ENCODE assay signal across 9 cellular contexts in genomic region chr2:231405601-231406367, GRCh38. TPM values are rescaled to one million over a fixed set of nuclear protein-coding genes. Genes with fewer than 3 reads are reported as not detected.
DNase-seq lines count a peak whose midpoint lies in the region; ATAC-seq, FAIRE-seq and TF ChIP-seq lines count a peak whose summit lies in the region.
"Not testable (repeated sequence)": the region's sequence is repeated elsewhere in the genome, so short reads cannot be mapped to it uniquely, and the experiment has no call there.
"Had no signal": no experiment of that assay in that cellular context is flagged by ENCODE, and none has a peak within 500 bp of the region (broad histone marks: within the 10 kb centered on the region; RNA-seq: fewer than 3 reads in every experiment).

No MANE protein-coding gene starts in this region.

- in situ Hi-C loops in Panc1 (cut with HindIII; ENCODE audit: low pct_unique_long_range_greater_than_20kb, low sequenced_read_pairs) (loop anchor here (25.0 kb wide), 1 partner anchor 93 kb away; no protein-coding TSS in a partner anchor), mammary epithelial cell (cut with MboI; ENCODE audit: low sequenced_read_pairs in 2 of 2) (loop anchor here in 1 of 2 donors (10.0 kb wide), 1 partner anchor 101 kb away; no protein-coding TSS in a partner anchor)

- H3K36me3 ChIP-seq in Panc1 (ENCODE audit: control insufficient read depth, insufficient read depth, low read length); mammary epithelial cell (ENCODE audit: insufficient read depth, low read length); cardiac muscle cell: not testable (repeated sequence)

- peak overlapping the region; percentile 67 to 83 for H3K27ac Mint-ChIP-seq in natural killer cell

- H3K4me1 ChIP-seq in Panc1 (ENCODE audit: control insufficient read depth, insufficient read depth, low read length) (peaks cover 48% of the 10 kb centered on the region), cardiac muscle cell (ENCODE audit: low read depth) (peaks cover 20% of the 10 kb centered on the region)
- H3K4me1 ChIP-seq in mammary epithelial cell (ENCODE audit: insufficient read depth, low read length) = not testable (repeated sequence)

- POLR2A ChIA-PET in Panc1 (lab: Charles Lee) = not testable (repeated sequence)

- ATAC-seq in Panc1 = not testable (repeated sequence)
- peak in 2 of 3 donors; percentile 76 to 77 for ATAC-seq in natural killer cell

- BruUV-seq in Panc1 (replicated peaks; lab: Mats Ljungman, UMichigan); mammary epithelial cell (replicated peaks; lab: Mats Ljungman, UMichigan): not testable (repeated sequence)

- FAIRE-seq in GM12892 (lab: Jason Lieb, UNC) = peak; percentile 54

- TF ChIP-seq CTCF in AG09309 (IDR thresholded peaks at IDR 0.05; ENCODE audit: control insufficient read depth, insufficient read depth, low read depth, low read length, missing control alignments) (peak; percentile 33), Panc1 (IDR thresholded peaks at IDR 0.05) (peak; percentile 84), mammary epithelial cell (conservative IDR thresholded peaks at IDR 0.05 in 1 of 2, IDR thresholded peaks at IDR 0.05 in 1 of 2; ENCODE audit: extremely low read depth in 1 of 2, insufficient read depth in 1 of 2, low read depth in 1 of 2, low read length in 2 of 2) (peak in 1 of 2 donors; percentile 35), cardiac muscle cell (IDR thresholded peaks at IDR 0.05; ENCODE audit: low read depth, low read length) (peak; percentile 42), natural killer cell (IDR thresholded peaks at IDR 0.05) (peak; percentile 71)

- H3K9me3 ChIP-seq in Panc1 (ENCODE audit: control insufficient read depth, insufficient read depth, low read depth, low read length); mammary epithelial cell (replicated peaks; ENCODE audit: insufficient read depth, low read length); cardiac muscle cell (ENCODE audit: low read depth): not testable (repeated sequence)

- dilution Hi-C loops in mammary epithelial cell (cut with HindIII; ENCODE audit: low sequenced_read_pairs) = not testable (repeated sequence)

- H3K4me1 Mint-ChIP-seq in natural killer cell = peaks cover 30 to 37% of the 10 kb centered on the region in 2 donors

- CTCF ChIA-PET in Panc1 (lab: Charles Lee) = interaction anchor here (0.6 to 2.1 kb wide), 3 partner anchors 14 to 109 kb away, joined by 3 to 8 read pairs (median 3); no protein-coding TSS in a partner anchor
- CTCF ChIA-PET in mammary epithelial cell (lab: Charles Lee; ENCODE audit: low non-redundant PET) = not testable (repeated sequence)

- not testable (repeated sequence) for H3K9ac ChIP-seq in mammary epithelial cell (ENCODE audit: insufficient read depth, low read length)

- not testable (repeated sequence) for TF ChIP-seq POLR2A in GM12892 (IDR thresholded peaks at IDR 0.05; ENCODE audit: low read depth, low read length)

- H4K20me1 ChIP-seq in mammary epithelial cell (ENCODE audit: insufficient read depth, low read length) = not testable (repeated sequence)

- H3K4me3 Mint-ChIP-seq in natural killer cell = not testable (repeated sequence)

- 12% methylated on average over 16 of the region's 16 CpGs for whole genome bisulfite sequencing in mammary epithelial cell (ENCODE audit: low coverage, missing lambda C conversion rate)

- not testable (repeated sequence) for H3K79me2 ChIP-seq in mammary epithelial cell (ENCODE audit: insufficient read depth, low read length)

- not testable (repeated sequence) for H3K36me3 Mint-ChIP-seq in natural killer cell

- not testable (repeated sequence) for DNase-seq in AG09309 (ENCODE audit: low read depth); GM12892 (ENCODE audit: insufficient read length); Panc1 (ENCODE audit: low read depth, low spot score); cardiac muscle cell (ENCODE audit: low read depth in 1 of 2, low spot score in 1 of 2); natural killer cell
- DNase-seq in activated T-cell treated with anti-CD3 and anti-CD28 coated beads for 48 hours (ENCODE audit: low read depth) (peak; percentile 26), mammary epithelial cell (peak; percentile 18)
- DNase-seq in stimulated activated CD4-positive, alpha-beta T cell treated with anti-CD3 and anti-CD28 coated beads, Interleukin-4, amount 100 ng/mL, for 24 hours = peak; percentile 40

- H3K4me3 ChIP-seq in AG09309 (ENCODE audit: control insufficient read depth, low read depth, low read length); Panc1 (ENCODE audit: low read depth in 2 of 2, low read length in 2 of 2); mammary epithelial cell (replicated peaks in 1 of 3; ENCODE audit: insufficient read depth in 1 of 3, low read depth in 2 of 3, low read length in 3 of 3); cardiac muscle cell: not testable (repeated sequence)

- H3K27me3 Mint-ChIP-seq in natural killer cell (ENCODE audit: low read depth in 2 of 2) = not testable (repeated sequence)

- H2AFZ ChIP-seq in mammary epithelial cell (ENCODE audit: low read depth, low read length) = peak overlapping the region; percentile 82

- H3K27me3 ChIP-seq in Panc1 (ENCODE audit: control insufficient read depth, insufficient read depth, low read length); mammary epithelial cell (ENCODE audit: insufficient read depth, low read length); cardiac muscle cell: not testable (repeated sequence)

- H3K9me3 Mint-ChIP-seq in natural killer cell = not testable (repeated sequence)

- not testable (repeated sequence) for H3K4me2 ChIP-seq in mammary epithelial cell (ENCODE audit: insufficient read depth, low read depth, low read length)

- peak overlapping the region; percentile 76 for H3K27ac ChIP-seq in Panc1 (ENCODE audit: low read length)
- not testable (repeated sequence) for H3K27ac ChIP-seq in mammary epithelial cell (ENCODE audit: insufficient read depth, low read depth, low read length); cardiac muscle cell

- intact Hi-C loops in Panc1 (cut with micrococcal nuclease; ENCODE audit: unreplicated experiment) = not testable (repeated sequence)
- intact Hi-C loops in mammary epithelial cell (cut with micrococcal nuclease) = loop anchor here (1.0 to 2.0 kb wide), 3 partner anchors 108 to 301 kb away; no protein-coding TSS in a partner anchor
- intact Hi-C loops in natural killer cell (cut with micrococcal nuclease) = loop anchor here (1.0 kb wide), 1 partner anchor 109 kb away; no protein-coding TSS in a partner anchor

RNA-seq across cellular contexts. Expression of gene B3GNT7, which starts 10.3 kb away (rescaled TPM):
- polyA plus RNA-seq in GM12892 (2012; ENCODE audit: missing spikeins) = 1.5 TPM
- 83.3 TPM for total RNA-seq in Panc1 (2021; ENCODE audit: unreplicated experiment)
- polyA plus RNA-seq in Panc1 (2012; ENCODE audit: insufficient read length) = 85.5 TPM
- total RNA-seq in mammary epithelial cell = 1 to 10 TPM in 1 of 2 donors, under 1 TPM in 1; 0.61 to 7.3 TPM
- 0.19 TPM for polyA plus RNA-seq in mammary epithelial cell
- polyA minus RNA-seq in mammary epithelial cell = not detected
- total RNA-seq in cardiac muscle cell = 7.7 and 15.8 TPM in 2 replicates
- polyA plus RNA-seq in cardiac muscle cell = 2.9 and 6.9 TPM in 2 replicates
- total RNA-seq in natural killer cell = 100 to 1,000 TPM in 2 of 3 donors, 10 to 100 TPM in 1; 87.5 to 151 (median 113) TPM
- total RNA-seq: T-helper 1 cell treated with Interleukin-12 subunit alpha and Interleukin-12 subunit beta and Interleukin-4 antibody, amounts not matched to agents 30 ng/mL and 1 ng/mL, for 36 hours had no signal

RNA-seq across cellular contexts. Expression of gene NCL, which starts 58.5 kb away (rescaled TPM):
- 468 TPM for polyA plus RNA-seq in GM12892 (2012; ENCODE audit: missing spikeins)
- total RNA-seq in Panc1 (2021; ENCODE audit: unreplicated experiment) (778 TPM), mammary epithelial cell (100 to 1,000 TPM in 1 of 2 donors, 10 to 100 TPM in 1; 98.0 to 671 TPM), cardiac muscle cell (202 and 222 TPM in 2 replicates), natural killer cell (100 to 1,000 TPM; 485 to 540 (median 529) TPM)
- 489 TPM for polyA plus RNA-seq in Panc1 (2012; ENCODE audit: insufficient read length)
- polyA plus RNA-seq in mammary epithelial cell (103 TPM), cardiac muscle cell (527 and 558 TPM in 2 replicates)
- 163 TPM for polyA minus RNA-seq in mammary epithelial cell
